ENCODE assay signal across 8 cellular contexts in the genomic region with DNA sequence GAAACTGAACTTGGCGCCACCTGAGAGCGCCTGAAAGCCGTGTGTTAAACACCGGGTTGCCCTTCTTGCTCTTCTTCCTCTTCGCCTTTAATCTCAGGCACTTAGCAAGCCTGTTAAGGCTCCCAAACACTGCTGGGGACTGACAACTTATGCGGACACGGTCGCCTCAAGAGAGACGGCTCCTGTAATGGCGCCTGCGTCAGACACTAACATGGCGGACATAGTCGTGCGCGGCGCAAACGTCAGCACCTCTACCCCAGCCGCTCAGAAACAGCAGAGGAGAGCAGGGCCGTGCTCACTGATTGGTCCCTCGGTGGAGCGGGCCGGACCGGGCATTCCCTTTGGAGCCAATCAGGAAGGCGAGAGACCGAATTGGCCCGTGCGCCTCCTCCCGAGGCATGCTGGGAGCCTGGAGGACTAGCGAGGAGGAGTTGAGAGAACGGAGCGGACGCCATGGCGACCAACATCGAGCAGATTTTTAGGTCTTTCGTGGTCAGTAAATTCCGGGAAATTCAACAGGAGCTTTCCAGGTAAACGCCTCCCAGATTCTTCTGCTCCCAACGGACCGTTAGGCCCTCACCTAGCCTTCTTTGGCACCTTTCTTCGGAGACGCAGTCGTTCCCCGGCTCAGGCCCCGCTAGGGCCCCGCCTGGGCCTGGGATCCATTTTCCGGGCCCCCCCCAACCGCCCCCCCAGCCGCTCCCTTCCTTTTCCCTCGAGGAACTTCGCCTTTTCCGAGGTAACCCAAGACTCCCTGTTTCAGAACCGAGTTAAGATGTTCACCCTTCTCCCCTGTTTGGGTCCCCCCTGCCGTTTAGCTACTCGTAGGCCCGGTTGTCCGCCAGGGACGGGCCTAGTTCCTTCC. TPM values are rescaled to one million over a fixed set of nuclear protein-coding genes. Genes with fewer than 3 reads are reported as not detected.
DNase-seq lines count a peak whose midpoint lies in the region; ATAC-seq and TF ChIP-seq lines count a peak whose summit lies in the region.

A gene with protein sequence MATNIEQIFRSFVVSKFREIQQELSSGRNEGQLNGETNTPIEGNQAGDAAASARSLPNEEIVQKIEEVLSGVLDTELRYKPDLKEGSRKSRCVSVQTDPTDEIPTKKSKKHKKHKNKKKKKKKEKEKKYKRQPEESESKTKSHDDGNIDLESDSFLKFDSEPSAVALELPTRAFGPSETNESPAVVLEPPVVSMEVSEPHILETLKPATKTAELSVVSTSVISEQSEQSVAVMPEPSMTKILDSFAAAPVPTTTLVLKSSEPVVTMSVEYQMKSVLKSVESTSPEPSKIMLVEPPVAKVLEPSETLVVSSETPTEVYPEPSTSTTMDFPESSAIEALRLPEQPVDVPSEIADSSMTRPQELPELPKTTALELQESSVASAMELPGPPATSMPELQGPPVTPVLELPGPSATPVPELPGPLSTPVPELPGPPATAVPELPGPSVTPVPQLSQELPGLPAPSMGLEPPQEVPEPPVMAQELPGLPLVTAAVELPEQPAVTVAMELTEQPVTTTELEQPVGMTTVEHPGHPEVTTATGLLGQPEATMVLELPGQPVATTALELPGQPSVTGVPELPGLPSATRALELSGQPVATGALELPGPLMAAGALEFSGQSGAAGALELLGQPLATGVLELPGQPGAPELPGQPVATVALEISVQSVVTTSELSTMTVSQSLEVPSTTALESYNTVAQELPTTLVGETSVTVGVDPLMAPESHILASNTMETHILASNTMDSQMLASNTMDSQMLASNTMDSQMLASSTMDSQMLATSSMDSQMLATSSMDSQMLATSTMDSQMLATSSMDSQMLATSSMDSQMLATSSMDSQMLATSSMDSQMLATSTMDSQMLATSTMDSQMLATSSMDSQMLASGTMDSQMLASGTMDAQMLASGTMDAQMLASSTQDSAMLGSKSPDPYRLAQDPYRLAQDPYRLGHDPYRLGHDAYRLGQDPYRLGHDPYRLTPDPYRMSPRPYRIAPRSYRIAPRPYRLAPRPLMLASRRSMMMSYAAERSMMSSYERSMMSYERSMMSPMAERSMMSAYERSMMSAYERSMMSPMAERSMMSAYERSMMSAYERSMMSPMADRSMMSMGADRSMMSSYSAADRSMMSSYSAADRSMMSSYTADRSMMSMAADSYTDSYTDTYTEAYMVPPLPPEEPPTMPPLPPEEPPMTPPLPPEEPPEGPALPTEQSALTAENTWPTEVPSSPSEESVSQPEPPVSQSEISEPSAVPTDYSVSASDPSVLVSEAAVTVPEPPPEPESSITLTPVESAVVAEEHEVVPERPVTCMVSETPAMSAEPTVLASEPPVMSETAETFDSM (N-terminal part only) (plus strand): TSS at position 399 of the 865 bp plus-strand sequence. CDS start 55 bp downstream, at position 454.

- no peaks in the 10 kb centered on the region for H3F3A ChIP-seq in OCI-LY1 (ENCODE audit: insufficient read depth, low read length)

- H3K4me1 ChIP-seq in HUES64 (ENCODE audit: insufficient read depth, low read length) (peaks cover 23% of the 10 kb centered on the region), OCI-LY1 (ENCODE audit: insufficient read depth, low read length, severe bottlenecking) (peaks cover 39% of the 10 kb centered on the region)

- in situ Hi-C loops in endometrial microvascular endothelial cells (cut with HindIII; ENCODE audit: inconsistent ontology term, low pct_unique_long_range_greater_than_20kb, low sequenced_read_pairs): no loop called here

- peak; percentile 89 for ATAC-seq in GM21447 (IDR thresholded peaks at IDR 0.05; ENCODE audit: unreplicated experiment)

- H3K27me3 ChIP-seq in HUES64 (ENCODE audit: insufficient read depth, low read length) (no peaks in the 10 kb centered on the region), OCI-LY1 (ENCODE audit: insufficient read depth, low read length) (no peaks in the 10 kb centered on the region)

- intact Hi-C loops in Calu3 (cut with micrococcal nuclease; ENCODE audit: unreplicated experiment): loop anchor here (2.0 kb wide), 1 partner anchor 338 kb away; no protein-coding TSS in a partner anchor

- peak within 1 kb of the TSS; percentile 98 for H3K4me2 ChIP-seq in OCI-LY1 (ENCODE audit: low read length)

- peak within 1 kb of the TSS; percentile 83 for H3K4me3 Mint-ChIP-seq in Calu3 (ENCODE audit: low read depth, unreplicated experiment)

- DNase-seq in Calu3 (peak; percentile 96), mesenteric fat pad (ENCODE audit: low spot score) (peak; percentile 99)
- peak; percentile 95 for DNase-seq in activated CD8-positive, alpha-beta memory T cell treated with anti-CD3 and anti-CD28 coated beads, Interleukin-2, amount 50 U/mL, for 4 hours
- DNase-seq in stimulated activated CD8-positive, alpha-beta memory T cell treated with anti-CD3 and anti-CD28 coated beads, Interleukin-15, amount 100 ng/mL, for 24 hours (ENCODE audit: low read depth): peak; percentile 84

- TF ChIP-seq CTCF in Calu3 (IDR thresholded peaks at IDR 0.05; ENCODE audit: unreplicated experiment) (no peak), OCI-LY1 (IDR thresholded peaks at IDR 0.05; ENCODE audit: low read length) (no peak)

- H3K27me3 Mint-ChIP-seq in Calu3 (ENCODE audit: unreplicated experiment): no peaks in the 10 kb centered on the region

- peak within 1 kb of the TSS; percentile 99 for H3K27ac ChIP-seq in HUES64 (ENCODE audit: low read depth, low read length)
- H3K27ac ChIP-seq in OCI-LY1 (ENCODE audit: low read depth, low read length, poor library complexity, severe bottlenecking): peak within 1 kb of the TSS; percentile 96

- peaks cover 73% of the 10 kb centered on the region for H3K79me2 ChIP-seq in OCI-LY1 (ENCODE audit: insufficient read depth, low read length)

- H2AFZ ChIP-seq in OCI-LY1 (ENCODE audit: low read length): no peak within 1 kb of the TSS

- H3K27ac Mint-ChIP-seq in Calu3 (ENCODE audit: unreplicated experiment): peak within 1 kb of the TSS; percentile 93

- no peaks in the 10 kb centered on the region for H3K9me2 ChIP-seq in OCI-LY1 (ENCODE audit: low read depth, low read length)

- H3K4me3 ChIP-seq in HUES64 (ENCODE audit: low read length): peak within 1 kb of the TSS; percentile 96
- peak within 1 kb of the TSS; percentile 84 for H3K4me3 ChIP-seq in OCI-LY1 (ENCODE audit: low read depth, low read length, poor library complexity, severe bottlenecking)

- no peaks in the 10 kb centered on the region; the same call in 1 of the 2 replicates for H4K20me1 ChIP-seq in OCI-LY1 (ENCODE audit: insufficient read depth, low read length)

- H3K36me3 ChIP-seq in HUES64 (ENCODE audit: insufficient read depth, low read length) (peaks cover 45% of the 10 kb centered on the region), OCI-LY1 (ENCODE audit: insufficient read depth, low read length) (peaks cover 45% of the 10 kb centered on the region)

- H3K36me3 Mint-ChIP-seq in Calu3 (ENCODE audit: insufficient read depth, unreplicated experiment): peaks cover 82% of the 10 kb centered on the region

- H3K9ac ChIP-seq in HUES64 (ENCODE audit: low read depth, low read length) (peak within 1 kb of the TSS; percentile 98), OCI-LY1 (ENCODE audit: low read length) (peak within 1 kb of the TSS; percentile 97)

- CTCF ChIA-PET in Calu3 (lab: Charles Lee): interaction anchor here (0.6 kb wide), 2 partner anchors 69 to 389 kb away, joined by 3 to 5 read pairs; no protein-coding TSS in a partner anchor

- no TSS peak for BruUV-seq in Calu3 (replicated peaks; lab: Mats Ljungman, UMichigan)

- H3K4me1 Mint-ChIP-seq in Calu3 (ENCODE audit: low read depth, unreplicated experiment): no peaks in the 10 kb centered on the region

- no peaks in the 10 kb centered on the region for H3K9me3 Mint-ChIP-seq in Calu3 (ENCODE audit: low read depth, unreplicated experiment)

- WGBS in HUES64: under 1% methylated on average over 57 of the region's 57 CpGs

- H3K9me3 ChIP-seq in HUES64 (ENCODE audit: insufficient read depth, low read depth, low read length) (no peaks in the 10 kb centered on the region), OCI-LY1 (ENCODE audit: low read length) (no peaks in the 10 kb centered on the region)

RNA-seq across cellular contexts. Expression of the gene that starts here (rescaled TPM):
- 188 and 191 TPM in 2 replicates for total RNA-seq in Calu3 (2022)
- polyA plus RNA-seq in HUES64 (2013, experiment 1 of 2): 134 TPM
- polyA plus RNA-seq in HUES64 (2013, experiment 2 of 2): 147 TPM
- 130 TPM for total RNA-seq in endometrial microvascular endothelial cells (ENCODE audit: inconsistent ontology term)
- 258 TPM for total RNA-seq in mesenteric fat pad

Comparison
In these comparisons a context has a peak if more than half of its experiments do, and no peak if none do; other contexts are left out.
1. Peak in every context shown above with its lines: DNase-seq, ATAC-seq, H3K4me3 ChIP-seq and H3K27ac ChIP-seq.